ENCODE assay signal across 25 cellular contexts in genomic region chr5:11214851-11215250, GRCh38.
"Had no signal": no experiment of that assay in that cellular context is flagged by ENCODE, and none has a peak within 500 bp of the region (broad histone marks: within the 10 kb centered on the region; RNA-seq: fewer than 3 reads in every experiment).

No MANE protein-coding gene starts in this region.

- H3K27ac ChIP-seq: Peyer's patch, RWPE1, SJSA1 had no signal

- DNase-seq: activated B cell treated with CpG ODN at 0.5 μM for 24 hours; activated CD4-positive, alpha-beta T cell treated with anti-CD3 and anti-CD28 coated beads for 1 hour; activated CD4-positive, alpha-beta T cell treated with anti-CD3 and anti-CD28 coated beads, Interleukin-2, amount 10 ng/mL, durations not matched to agents 24 days and 14 days; activated CD4-positive, alpha-beta T cell treated with anti-CD3 and anti-CD28 coated beads, Interleukin-2, amount 50 U/mL, for 48 hours; activated CD8-positive, alpha-beta memory T cell treated with anti-CD3 and anti-CD28 coated beads, Interleukin-2, amount 10 ng/mL, durations not matched to agents 7 days and 5 days; activated gamma-delta T cell; activated naive CD4-positive, alpha-beta T cell treated with anti-CD3 and anti-CD28 coated beads for 36 hours; activated T-cell treated with anti-CD3 and anti-CD28 coated beads, Interleukin-2, amount 50 U/mL, for 24 hours; central memory CD4-positive, alpha-beta T cell; Karpas-422; NCI-H1092; NCI-H1417; NCI-H1930; NCI-H2171 treated with DMSO at 0.1 percent for 48 hours; NCI-H226; NCI-H69; NK-92 treated with Interleukin-12 subunit alpha and Interleukin-12 subunit beta, amount 100 ng/mL, for 24 hours; OCI-M1; Peyer's patch; SHP77; T-helper 17 cell; T-helper 9 cell had no signal

- H3K4me3 ChIP-seq: K562, Peyer's patch, SJSA1 had no signal
